In the genomic region with DNA sequence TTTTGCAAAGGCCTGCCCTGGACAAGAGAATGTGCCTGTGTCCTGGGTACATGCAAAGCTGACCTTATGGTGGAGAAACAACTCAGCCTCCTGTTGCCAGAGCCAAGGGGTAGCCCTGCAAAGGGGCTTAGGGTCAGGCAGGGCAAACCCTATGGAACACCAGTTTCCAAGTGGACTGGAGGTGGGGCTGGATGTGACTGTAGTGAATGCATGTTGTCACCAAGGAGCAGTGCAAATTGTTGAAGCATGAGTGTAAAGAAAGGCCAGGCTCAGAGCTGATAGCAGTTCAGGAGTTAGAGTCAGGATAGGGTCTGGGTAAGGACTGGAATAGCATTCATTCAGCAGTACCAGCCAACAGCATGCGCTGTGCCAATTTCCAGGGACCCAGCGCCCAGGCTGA, we compare ENCODE assay signal across 22 cellular contexts.
"Had no signal": no experiment of that assay in that cellular context is flagged by ENCODE, and none has a peak within 500 bp of the region (broad histone marks: within the 10 kb centered on the region; RNA-seq: fewer than 3 reads in every experiment).

No MANE protein-coding gene starts in this region.

- DNase-seq: KBM-7, MV-4-11, NCI-H1048, NCI-H1105, NCI-H1417, NCI-H1436 treated with DMSO at 0.1 percent for 48 hours, NCI-H1694, NCI-H187 treated with DMSO at 0.1 percent for 48 hours, NCI-H2081, NCI-H2107, NCI-H2227 treated with DMSO at 0.1 percent for 48 hours, NCI-H446, NCI-H510A, NCI-H524 treated with DMSO at 0.1 percent for 48 hours, NCI-H69, NCI-H774, Right ventricle myocardium superior, RPMI8226, SIG-M5 had no signal

- H3K9me3 ChIP-seq: SJSA1 had no signal

- H3K27ac ChIP-seq: SJSA1, SK-N-MC had no signal

- FAIRE-seq: RCC 7860 had no signal

- H3K36me3 ChIP-seq: SJSA1 had no signal

- H3K27me3 ChIP-seq: SJSA1 had no signal

- H3K4me3 ChIP-seq: SJSA1, SK-N-MC had no signal

- H3K4me1 ChIP-seq: SJSA1 had no signal
